ENCODE assay signal across 8 cellular contexts in the genomic region with DNA sequence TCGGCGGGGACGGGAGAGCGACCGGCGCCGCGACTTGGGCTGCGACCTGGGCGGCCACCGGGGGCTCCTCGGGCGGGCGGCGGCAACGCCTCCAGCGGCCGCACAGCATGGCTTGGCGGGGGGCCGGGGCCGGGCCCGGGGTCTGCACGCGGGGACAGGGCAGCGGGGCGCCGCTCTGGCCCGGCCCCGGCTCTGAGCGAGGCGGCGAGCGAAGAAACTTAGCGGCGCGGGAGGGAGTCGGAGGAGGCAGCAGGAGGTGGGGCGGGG. TPM values are rescaled to one million over a fixed set of nuclear protein-coding genes. Genes with fewer than 3 reads are reported as not detected.
DNase-seq lines count a peak whose midpoint lies in the region; ATAC-seq, FAIRE-seq and TF ChIP-seq lines count a peak whose summit lies in the region.

PLCD3 (minus strand) TSS at position 214 of the 267 bp plus-strand sequence; CDS start at position 109, 105 bp downstream.

- DNase-seq in HT1080 (ENCODE audit: low read depth) (no peak), K562 (ENCODE audit: extremely low read depth in 1 of 4, low spot score in 3 of 4) (peak in 1 of 4 experiments; percentile 90), substantia nigra (lab: John Stamatoyannopoulos, UW) (no peak), LoVo (ENCODE audit: low spot score) (no peak)
- no peak for DNase-seq in stimulated activated CD4-positive, alpha-beta T cell treated with anti-CD3 and anti-CD28 coated beads, Interleukin-4, amount 100 ng/mL, for 1 hour

- H3K79me2 ChIP-seq in K562 (ENCODE audit: control insufficient read depth, insufficient read depth, low read length): peaks cover 7% of the 10 kb centered on the region; the same call in 1 of the 3 replicates

- intact Hi-C loops in K562 (cut with micrococcal nuclease): loop anchor here (2.0 to 5.0 kb wide), 2 partner anchors 211 to 355 kb away; no protein-coding TSS in a partner anchor

- peak within 1 kb of the TSS; percentile 68 to 92; a peak in 3 of 4 replicates for H3K9ac ChIP-seq in K562 (ENCODE audit: insufficient read depth in 1 of 2, low read depth in 2 of 2, low read length in 2 of 2)

- TF ChIP-seq EP300 in K562 (IDR thresholded peaks at IDR 0.05; ENCODE audit: low read length): no peak

- ATAC-seq in K562: no peak
- ATAC-seq in HG02678 (IDR thresholded peaks at IDR 0.05; ENCODE audit: unreplicated experiment): no peak

- peak within 1 kb of the TSS; percentile 95 for H3K4me3 ChIP-seq in K562

- no peaks in the 10 kb centered on the region for H3K27me3 ChIP-seq in K562 (ENCODE audit: control insufficient read depth in 2 of 2, insufficient read depth in 2 of 2, low read length in 2 of 2)
- no peaks in the 10 kb centered on the region for H3K27me3 ChIP-seq in layer of hippocampus (ENCODE audit: control insufficient read depth, insufficient read depth, low read length)

- POLR2A ChIA-PET in K562 (lab: Yijun Ruan, JAX): no interaction called here

- in situ Hi-C loops in K562 (cut with MboI): no loop called here

- H3K9me1 ChIP-seq in K562 (ENCODE audit: control insufficient read depth, insufficient read depth, low read length): no peaks in the 10 kb centered on the region

- peak within 1 kb of the TSS; percentile 80 for H3K4me2 ChIP-seq in K562 (ENCODE audit: insufficient read depth, low read length)

- WGBS in K562 (ENCODE audit: insufficient coverage, low coverage, missing lambda C conversion rate): 0% methylated on average over 12 of the region's 38 CpGs

- peaks cover 26 to 62% of the 10 kb centered on the region in 2 experiments for H3K4me1 ChIP-seq in K562 (replicated peaks in 1 of 2; ENCODE audit: control insufficient read depth in 2 of 2, insufficient read depth in 2 of 2, low read length in 2 of 2)

- H3K9me3 ChIP-seq in K562 (replicated peaks; ENCODE audit: control insufficient read depth, insufficient read depth, low read depth, low read length): no peaks in the 10 kb centered on the region; the same call in 1 of the 2 replicates

- no peak for TF ChIP-seq POLR2A in K562 (conservative IDR thresholded peaks at IDR 0.05)

- H2AFZ ChIP-seq in K562 (ENCODE audit: low read depth, low read length): peak within 1 kb of the TSS; percentile 86

- no peak for TF ChIP-seq RAD21 in K562 (CRISPR knock-in tag; conservative IDR thresholded peaks at IDR 0.05 in 1 of 2, IDR thresholded peaks at IDR 0.05 in 1 of 2)

- CTCF ChIA-PET in K562 (lab: Yijun Ruan, JAX; ENCODE audit: low intra/inter-chr PET ratio): interaction anchor here (0.6 to 6.2 kb wide), 14 partner anchors 9 to 212 kb away, joined by 3 to 165 read pairs (median 4); partner anchors contain the start of gene HEXIM2

- peaks cover 6% of the 10 kb centered on the region; the same call in 1 of the 2 replicates for H4K20me1 ChIP-seq in K562 (replicated peaks; ENCODE audit: control insufficient read depth, insufficient read depth, low read length)

- H3K27ac ChIP-seq in 22Rv1 (peak within 1 kb of the TSS; percentile 56), K562 (ENCODE audit: extremely low read depth, low read depth, low read length) (peak within 1 kb of the TSS; percentile 74; the same call in 2 of the 3 replicates), layer of hippocampus (ENCODE audit: low read depth, low read length) (peak within 1 kb of the TSS; percentile 95), substantia nigra (ENCODE audit: low read depth, low read length, poor library complexity, severe bottlenecking) (peak within 1 kb of the TSS; percentile 87)

- H3K36me3 ChIP-seq in K562 (ENCODE audit: control insufficient read depth, insufficient read depth, low read length): no peaks in the 10 kb centered on the region

- no peak for FAIRE-seq in K562 (lab: Jason Lieb, UNC)

- BruUV-seq in K562 (replicated peaks; lab: Mats Ljungman, UMichigan): no TSS peak

- TF ChIP-seq CTCF in 22Rv1 (IDR thresholded peaks at IDR 0.05) (no peak), K562 (IDR thresholded peaks at IDR 0.05 in 2 of 3, conservative IDR thresholded peaks at IDR 0.05 in 1 of 3; ENCODE audit: insufficient read depth in 2 of 3, low read depth in 1 of 3, low read length in 3 of 3) (no peak)

TF ChIP-seq in K562, 482 proteins besides CTCF, POLR2A, EP300 and RAD21 (continues in another document):
- TF ChIP-seq ZNF175 (CRISPR knock-in tag; IDR thresholded peaks at IDR 0.05; ENCODE audit: low read depth) (no peak), RBFOX2 (IDR thresholded peaks at IDR 0.05; ENCODE audit: low read depth, low read length) (peak; percentile 70), HDAC8 (tag; IDR thresholded peaks at IDR 0.05) (no peak), MAFF (IDR thresholded peaks at IDR 0.05; ENCODE audit: low read length) (no peak), VEZF1 (CRISPR knock-in tag; IDR thresholded peaks at IDR 0.05) (peak; percentile 67), SIX5 (IDR thresholded peaks at IDR 0.05; ENCODE audit: borderline replicate concordance in 1 of 2, insufficient read depth in 1 of 2, low read depth in 1 of 2, low read length in 2 of 2) (no peak), HNRNPLL (IDR thresholded peaks at IDR 0.05; ENCODE audit: low read depth, low read length, poor library complexity, severe bottlenecking) (peak; percentile 24), RHOXF2B (CRISPR knock-in tag; conservative IDR thresholded peaks at IDR 0.05) (no peak), GATAD2B (IDR thresholded peaks at IDR 0.05; ENCODE audit: borderline replicate concordance) (peak; percentile 59; the same call in 1 of the 2 replicates), ZNF41 (CRISPR knock-in tag; conservative IDR thresholded peaks at IDR 0.05) (no peak), IRF2 (CRISPR knock-in tag; IDR thresholded peaks at IDR 0.05) (no peak), SMARCC2 (IDR thresholded peaks at IDR 0.05; ENCODE audit: low read depth) (no peak), ZNF778 (CRISPR knock-in tag; IDR thresholded peaks at IDR 0.05) (no peak)
- TF ChIP-seq, protein P1, sequence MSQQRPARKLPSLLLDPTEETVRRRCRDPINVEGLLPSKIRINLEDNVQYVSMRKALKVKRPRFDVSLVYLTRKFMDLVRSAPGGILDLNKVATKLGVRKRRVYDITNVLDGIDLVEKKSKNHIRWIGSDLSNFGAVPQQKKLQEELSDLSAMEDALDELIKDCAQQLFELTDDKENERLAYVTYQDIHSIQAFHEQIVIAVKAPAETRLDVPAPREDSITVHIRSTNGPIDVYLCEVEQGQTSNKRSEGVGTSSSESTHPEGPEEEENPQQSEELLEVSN (IDR thresholded peaks at IDR 0.05; ENCODE audit: borderline replicate concordance in 1 of 2, extremely low read depth in 1 of 2, insufficient read depth in 1 of 2, insufficient read length in 1 of 2, low read depth in 1 of 2, low read length in 1 of 2, poor library complexity in 1 of 2, severe bottlenecking in 1 of 2): peak in 1 of 2 experiments; percentile 54
- TF ChIP-seq, protein P2, sequence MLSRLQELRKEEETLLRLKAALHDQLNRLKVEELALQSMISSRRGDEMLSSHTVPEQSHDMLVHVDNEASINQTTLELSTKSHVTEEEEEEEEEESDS (CRISPR knock-in tag; IDR thresholded peaks at IDR 0.05): no peak
- TF ChIP-seq, protein P3, sequence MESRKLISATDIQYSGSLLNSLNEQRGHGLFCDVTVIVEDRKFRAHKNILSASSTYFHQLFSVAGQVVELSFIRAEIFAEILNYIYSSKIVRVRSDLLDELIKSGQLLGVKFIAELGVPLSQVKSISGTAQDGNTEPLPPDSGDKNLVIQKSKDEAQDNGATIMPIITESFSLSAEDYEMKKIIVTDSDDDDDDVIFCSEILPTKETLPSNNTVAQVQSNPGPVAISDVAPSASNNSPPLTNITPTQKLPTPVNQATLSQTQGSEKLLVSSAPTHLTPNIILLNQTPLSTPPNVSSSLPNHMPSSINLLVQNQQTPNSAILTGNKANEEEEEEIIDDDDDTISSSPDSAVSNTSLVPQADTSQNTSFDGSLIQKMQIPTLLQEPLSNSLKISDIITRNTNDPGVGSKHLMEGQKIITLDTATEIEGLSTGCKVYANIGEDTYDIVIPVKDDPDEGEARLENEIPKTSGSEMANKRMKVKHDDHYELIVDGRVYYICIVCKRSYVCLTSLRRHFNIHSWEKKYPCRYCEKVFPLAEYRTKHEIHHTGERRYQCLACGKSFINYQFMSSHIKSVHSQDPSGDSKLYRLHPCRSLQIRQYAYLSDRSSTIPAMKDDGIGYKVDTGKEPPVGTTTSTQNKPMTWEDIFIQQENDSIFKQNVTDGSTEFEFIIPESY (CRISPR knock-in tag; IDR thresholded peaks at IDR 0.05): no peak

RNA-seq across cellular contexts. Expression of gene PLCD3, which starts in this region (rescaled TPM):
- 56.2 and 63.9 TPM in 2 replicates for total RNA-seq in HT1080 (2014; rRNA removed; shearing (Covaris generic))
- 72.3 and 229 TPM in 2 replicates for polyA plus RNA-seq in HT1080 (2015; cell fraction: cytosol; rRNA removed)
- 40.1 and 50.9 TPM in 2 replicates for polyA plus RNA-seq in HT1080 (2015; cell fraction: nucleus; rRNA removed)
- 4.5 and 16.3 TPM in 2 replicates for total RNA-seq in K562 (2011; cell fraction: chromatin; rRNA removed; ENCODE audit: low replicate concordance)
- total RNA-seq in K562 (2011; cell fraction: nucleolus; rRNA removed): 10.4 and 13.0 TPM in 2 replicates
- 4.2 and 4.8 TPM in 2 replicates for total RNA-seq in K562 (2011; cell fraction: nucleoplasm; rRNA removed)
- total RNA-seq in K562 (2014; rRNA removed) (7.5 and 8.8 TPM in 2 replicates), K562 (2014; rRNA removed; fragmentation: Illumina TruSeq; extraction: Trizol) (2.4 and 2.5 TPM in 2 replicates), K562 (2015; rRNA removed; fragmentation: Illumina TruSeq; extraction: Trizol) (4.0 and 4.6 TPM in 2 replicates), K562 (2021) (22.6 and 22.9 TPM in 2 replicates)
- polyA plus RNA-seq in K562 (2011; rRNA removed) (8.1 and 16.5 TPM in 2 replicates), K562 (2014; fragmentation: Illumina TruSeq; extraction: Trizol) (10.5 and 14.7 TPM in 2 replicates), K562 (2014; fragmentation: Nextera tagmentation; extraction: Ambion mirVana) (under 1 TPM; 0.20 to 0.27 TPM), K562 (2014; rRNA removed) (8.2 and 15.7 TPM in 2 replicates)
- polyA plus RNA-seq in K562 (2011; cell fraction: cytosol; rRNA removed): 15.2 and 44.8 TPM in 2 replicates
- polyA plus RNA-seq in K562 (2011; cell fraction: nucleus; rRNA removed): 10.0 and 23.0 TPM in 2 replicates
- polyA plus RNA-seq in K562 (2012): 13.0 and 13.6 TPM in 2 replicates
- 1.6 and 13.2 TPM in 2 replicates for polyA minus RNA-seq in K562 (2011; rRNA and poly(A)+ RNA removed)
- polyA minus RNA-seq in K562 (2011; cell fraction: cytosol; rRNA and poly(A)+ RNA removed): 17.4 and 18.3 TPM in 2 replicates
- 3.4 and 8.9 TPM in 2 replicates for polyA minus RNA-seq in K562 (2011; cell fraction: nucleus; rRNA and poly(A)+ RNA removed)
